ENCODE assay signal across 24 cellular contexts in the genomic region with DNA sequence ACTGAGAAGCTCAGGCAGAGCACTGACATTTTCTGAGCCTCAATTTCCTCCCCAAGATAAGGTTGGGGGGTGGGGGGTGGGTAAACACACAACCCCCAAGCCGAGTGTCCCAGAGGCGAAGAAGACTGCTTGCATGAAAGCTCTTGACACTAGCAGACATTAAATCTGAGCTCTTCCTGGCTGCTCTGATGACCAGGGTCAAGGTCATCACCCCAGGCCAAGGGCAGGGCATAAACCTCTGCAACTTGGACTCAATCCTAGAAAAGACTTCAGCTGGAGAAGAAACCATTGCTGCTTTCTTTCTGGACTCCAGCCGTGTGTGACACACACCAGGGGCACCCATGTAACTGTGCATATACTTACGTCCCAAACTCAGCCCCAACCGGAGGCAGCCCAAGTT.
A peak's percentile ranks its signal among the peaks of the same experiment; 100 is the strongest.
DNase-seq lines count a peak whose midpoint lies in the region; ATAC-seq and TF ChIP-seq lines count a peak whose summit lies in the region.
"Had no signal": no experiment of that assay in that cellular context is flagged by ENCODE, and none has a peak within 500 bp of the region (broad histone marks: within the 10 kb centered on the region; RNA-seq: fewer than 3 reads in every experiment).

No MANE protein-coding gene starts in this region.

- H3K4me3 ChIP-seq in breast epithelium (no peak overlapping the region), mammary epithelial cell (replicated peaks in 1 of 3; ENCODE audit: insufficient read depth in 1 of 3, low read depth in 2 of 3, low read length in 3 of 3) (no peak overlapping the region), hepatocyte (no peak overlapping the region), ovary (no peak overlapping the region), upper lobe of right lung (no peak overlapping the region), brain microvascular endothelial cell (ENCODE audit: low read depth, low read length) (no peak overlapping the region)
- H3K4me3 ChIP-seq: GM23338, Peyer's patch, prostate gland, testis had no signal

- no peak for TF ChIP-seq EP300 in ovary (IDR thresholded peaks at IDR 0.05)

- no peaks in the 10 kb centered on the region for H3K36me3 ChIP-seq in breast epithelium
- H3K36me3 ChIP-seq in mammary epithelial cell (ENCODE audit: insufficient read depth, low read length) = no peaks in the 10 kb centered on the region
- H3K36me3 ChIP-seq in hepatocyte (replicated peaks; ENCODE audit: insufficient read depth, low read depth) = no peaks in the 10 kb centered on the region
- no peaks in the 10 kb centered on the region for H3K36me3 ChIP-seq in ovary
- H3K36me3 ChIP-seq in upper lobe of right lung = no peaks in the 10 kb centered on the region
- no peaks in the 10 kb centered on the region for H3K36me3 ChIP-seq in brain microvascular endothelial cell (replicated peaks)
- H3K36me3 ChIP-seq: Peyer's patch, prostate gland had no signal

- no peaks in the 10 kb centered on the region for H4K20me1 ChIP-seq in mammary epithelial cell (ENCODE audit: insufficient read depth, low read length)
- no peaks in the 10 kb centered on the region for H4K20me1 ChIP-seq in hepatocyte (ENCODE audit: insufficient read depth, poor library complexity, severe bottlenecking)

- DNase-seq in breast epithelium (ENCODE audit: low spot score in 2 of 2) (no peak), mammary epithelial cell (no peak), hepatocyte (ENCODE audit: low spot score) (no peak), ovary (peak; percentile 40 to 71 (median 53)), upper lobe of right lung (no peak), SHP77 treated with DMSO at 0.1 percent for 48 hours (lab: John Stamatoyannopoulos, UW) (no peak), brain microvascular endothelial cell (no peak), ecto neural progenitor cell (ENCODE audit: low spot score) (no peak)
- DNase-seq: 8988T; activated CD4-positive, alpha-beta T cell treated with anti-CD3 and anti-CD28 coated beads for 36 hours; activated naive CD8-positive, alpha-beta T cell treated with anti-CD3 and anti-CD28 coated beads, Interleukin-2, amount 10 ng/mL, durations not matched to agents 7 days and 5 days; erythroblast; Karpas-422; naive thymus-derived CD8-positive, alpha-beta T cell; NCI-H1092 treated with DMSO at 0.1 percent for 48 hours; NCI-H2081; NCI-H446 treated with DMSO at 0.1 percent for 48 hours; NK-92 treated with Interleukin-12 subunit alpha and Interleukin-12 subunit beta, amount 100 ng/mL, for 24 hours; Peyer's patch; stimulated activated CD4-positive, alpha-beta T cell treated with anti-CD3 and anti-CD28 coated beads, Interleukin-12 subunit alpha, Interleukin-12 subunit beta, amount 100 ng/mL, for 4 hours had no signal

- H3K4me1 ChIP-seq in breast epithelium = peaks cover 0 to 10% of the 10 kb centered on the region in 2 donors
- H3K4me1 ChIP-seq in mammary epithelial cell (ENCODE audit: insufficient read depth, low read length) = peaks cover 18% of the 10 kb centered on the region
- peaks cover 46% of the 10 kb centered on the region for H3K4me1 ChIP-seq in hepatocyte (ENCODE audit: insufficient read depth)
- H3K4me1 ChIP-seq in ovary (ENCODE audit: insufficient read depth) = peaks cover 15% of the 10 kb centered on the region
- H3K4me1 ChIP-seq in upper lobe of right lung = peaks cover 30% of the 10 kb centered on the region

- H3K9ac ChIP-seq in mammary epithelial cell (ENCODE audit: insufficient read depth, low read length) = no peak overlapping the region

- in situ Hi-C loops in mammary epithelial cell (cut with MboI; ENCODE audit: low sequenced_read_pairs in 2 of 2) = no loop called here
- in situ Hi-C loops in brain microvascular endothelial cell (cut with HindIII; ENCODE audit: low pct_ligation_motif_present, low sequenced_read_pairs) = no loop called here

- no peak for TF ChIP-seq CTCF in breast epithelium (IDR thresholded peaks at IDR 0.05)
- TF ChIP-seq CTCF in mammary epithelial cell (conservative IDR thresholded peaks at IDR 0.05 in 1 of 2, IDR thresholded peaks at IDR 0.05 in 1 of 2; ENCODE audit: extremely low read depth in 1 of 2, insufficient read depth in 1 of 2, low read depth in 1 of 2, low read length in 2 of 2) = no peak
- TF ChIP-seq CTCF in hepatocyte (IDR thresholded peaks at IDR 0.05; ENCODE audit: poor library complexity) = no peak
- TF ChIP-seq CTCF in ovary (IDR thresholded peaks at IDR 0.05) = no peak
- no peak for TF ChIP-seq CTCF in upper lobe of right lung (IDR thresholded peaks at IDR 0.05)
- TF ChIP-seq CTCF in brain microvascular endothelial cell (IDR thresholded peaks at IDR 0.05; ENCODE audit: low read depth, low read length, missing control alignments) = no peak

- 92% methylated on average over 5 of the region's 5 CpGs for WGBS in mammary epithelial cell (ENCODE audit: low coverage, missing lambda C conversion rate)
- WGBS in hepatocyte (ENCODE audit: low lambda C conversion rate, missing lambda C conversion rate) = 81% methylated on average over 5 of the region's 5 CpGs
- 60 to 70% (median 62%) methylated on average over 5 of the region's 5 CpGs for whole genome bisulfite sequencing in ovary, 3 donors

- TF ChIP-seq POLR2A in breast epithelium (IDR thresholded peaks at IDR 0.05) (no peak), ovary (IDR thresholded peaks at IDR 0.05) (no peak)

- H3K27ac ChIP-seq in breast epithelium (peak overlapping the region; percentile 78 to 88), mammary epithelial cell (ENCODE audit: insufficient read depth, low read depth, low read length) (no peak overlapping the region), hepatocyte (peak overlapping the region; percentile 98), ovary (peak overlapping the region; percentile 20 to 54), upper lobe of right lung (peak overlapping the region; percentile 37), brain microvascular endothelial cell (no peak overlapping the region)

- no peaks in the 10 kb centered on the region for H3K9me2 ChIP-seq in hepatocyte (replicated peaks; ENCODE audit: insufficient read depth)

- no peaks in the 10 kb centered on the region for H3K27me3 ChIP-seq in breast epithelium
- H3K27me3 ChIP-seq in mammary epithelial cell (ENCODE audit: insufficient read depth, low read length) = no peaks in the 10 kb centered on the region
- no peaks in the 10 kb centered on the region for H3K27me3 ChIP-seq in hepatocyte
- H3K27me3 ChIP-seq in ovary = no peaks in the 10 kb centered on the region
- H3K27me3 ChIP-seq in upper lobe of right lung = no peaks in the 10 kb centered on the region
- H3K27me3 ChIP-seq in brain microvascular endothelial cell (replicated peaks) = no peaks in the 10 kb centered on the region
- H3K27me3 ChIP-seq: Peyer's patch, testis had no signal

- no peak overlapping the region for H2AFZ ChIP-seq in mammary epithelial cell (ENCODE audit: low read depth, low read length)
- no peak overlapping the region for H2AFZ ChIP-seq in hepatocyte

- CTCF ChIA-PET in mammary epithelial cell (lab: Charles Lee; ENCODE audit: low non-redundant PET) = no interaction called here

- H3K9me3 ChIP-seq in breast epithelium = no peaks in the 10 kb centered on the region
- no peaks in the 10 kb centered on the region for H3K9me3 ChIP-seq in mammary epithelial cell (replicated peaks; ENCODE audit: insufficient read depth, low read length)
- H3K9me3 ChIP-seq in hepatocyte (ENCODE audit: low read depth) = no peaks in the 10 kb centered on the region
- H3K9me3 ChIP-seq in ovary = no peaks in the 10 kb centered on the region
- H3K9me3 ChIP-seq in upper lobe of right lung = no peaks in the 10 kb centered on the region
- H3K9me3 ChIP-seq: Peyer's patch, prostate gland, testis had no signal

- BruUV-seq in mammary epithelial cell (replicated peaks; lab: Mats Ljungman, UMichigan) = no TSS peak

- dilution Hi-C loops in mammary epithelial cell (cut with HindIII; ENCODE audit: low sequenced_read_pairs) = no loop called here

- H3K79me2 ChIP-seq in mammary epithelial cell (ENCODE audit: insufficient read depth, low read length) = no peaks in the 10 kb centered on the region
- H3K79me2 ChIP-seq in hepatocyte = no peaks in the 10 kb centered on the region

- no peak for ATAC-seq in upper lobe of right lung
- ATAC-seq: activated CD4-positive, alpha-beta T cell treated with anti-CD3 and anti-CD28 coated beads for 36 hours; activated T-helper 17 cell treated with anti-CD3 and anti-CD28 coated beads, Interleukin-2, amount 50 U/mL, for 72 hours; GM23338; naive thymus-derived CD8-positive, alpha-beta T cell had no signal

- intact Hi-C loops in breast epithelium (cut with DNase I; ENCODE audit: low total_unique reads) (no loop called here), mammary epithelial cell (cut with micrococcal nuclease) (no loop called here), ovary (cut with DNase I) (loop anchor here in 3 of 4 donors (5.0 to 10.0 kb wide), 4 partner anchors 44 to 126 kb away; a partner anchor contains a TSS), upper lobe of right lung (cut with DNase I) (no loop called here)

- H3K4me2 ChIP-seq in mammary epithelial cell (ENCODE audit: insufficient read depth, low read depth, low read length) (no peak overlapping the region), hepatocyte (no peak overlapping the region)
- H3K4me2 ChIP-seq: GM23338 had no signal

Comparison
In these comparisons a context has a peak if more than half of its experiments do, and no peak if none do; other contexts are left out.
1. H3K27ac ChIP-seq: peak in breast epithelium (2 of 2), hepatocyte (single experiment), ovary (2 of 2) and upper lobe of right lung (single experiment); none in mammary epithelial cell (single experiment) and brain microvascular endothelial cell (single experiment).
2. DNase-seq: peak in ovary (5 of 5); none in breast epithelium (0 of 2), mammary epithelial cell (single experiment), hepatocyte (single experiment), upper lobe of right lung (single experiment), SHP77 treated with DMSO at 0.1 percent for 48 hours (single experiment), brain microvascular endothelial cell (single experiment) and ecto neural progenitor cell (single experiment).
3. intact Hi-C loops: an anchor here in ovary (5.0 to 10.0 kb wide); none called in breast epithelium, mammary epithelial cell and upper lobe of right lung.